Comparison of ENCODE assay signal across 12 cellular contexts in genomic region chr7:116030626-116031276, GRCh38. TPM values are rescaled to one million over a fixed set of nuclear protein-coding genes. Genes with fewer than 3 reads are reported as not detected.
A peak's percentile ranks its signal among the peaks of the same experiment; 100 is the strongest.
DNase-seq lines count a peak whose midpoint lies in the region; ATAC-seq, FAIRE-seq and TF ChIP-seq lines count a peak whose summit lies in the region.
"Had no signal": no experiment of that assay in that cellular context is flagged by ENCODE, and none has a peak within 500 bp of the region (broad histone marks: within the 10 kb centered on the region; RNA-seq: fewer than 3 reads in every experiment).

Gene TFEC (minus strand): TSS chr7:116030763. CDS start chr7:115984441, 46,322 bp downstream.

- no peaks in the 10 kb centered on the region for H3K79me2 ChIP-seq in neural progenitor cell (ENCODE audit: low read depth)

- TF ChIP-seq CTCF in neural progenitor cell (IDR thresholded peaks at IDR 0.05), result no peak

- H3K27ac Mint-ChIP-seq in neural progenitor cell, result no peak within 1 kb of the TSS
- H3K27ac Mint-ChIP-seq in activated naive CD4-positive, alpha-beta T cell treated with anti-CD3 and anti-CD28 coated beads for 36 hours, result no peak within 1 kb of the TSS

- no peak within 1 kb of the TSS for H3K27ac ChIP-seq in neural progenitor cell

- H3K4me1 Mint-ChIP-seq in neural progenitor cell, result no peaks in the 10 kb centered on the region
- H3K4me1 Mint-ChIP-seq in activated naive CD4-positive, alpha-beta T cell treated with anti-CD3 and anti-CD28 coated beads for 36 hours (ENCODE audit: low read depth), result no peaks in the 10 kb centered on the region
- H3K4me1 Mint-ChIP-seq: central memory CD8-positive, alpha-beta T cell had no signal

- no peak within 1 kb of the TSS for H3K4me2 ChIP-seq in neural progenitor cell

- no peaks in the 10 kb centered on the region for H3F3A ChIP-seq in neural progenitor cell (ENCODE audit: low read depth)

- CTCF ChIA-PET in activated naive CD4-positive, alpha-beta T cell treated with anti-CD3 and anti-CD28 coated beads for 36 hours (lab: Charles Lee), result no interaction called here

- H3K27me3 Mint-ChIP-seq in neural progenitor cell (ENCODE audit: insufficient read depth, low read depth), result no peaks in the 10 kb centered on the region
- H3K27me3 Mint-ChIP-seq in activated naive CD4-positive, alpha-beta T cell treated with anti-CD3 and anti-CD28 coated beads for 36 hours (ENCODE audit: low read depth), result peaks cover 9% of the 10 kb centered on the region
- H3K27me3 Mint-ChIP-seq: central memory CD8-positive, alpha-beta T cell had no signal

- no peaks in the 10 kb centered on the region for H3K27me3 ChIP-seq in neural progenitor cell

- no peaks in the 10 kb centered on the region for H3K36me3 ChIP-seq in neural progenitor cell

- no peaks in the 10 kb centered on the region for H3K9me3 ChIP-seq in neural progenitor cell (ENCODE audit: low read depth)

- H4K20me1 ChIP-seq in neural progenitor cell (ENCODE audit: low read depth), result no peaks in the 10 kb centered on the region

- H3K9me3 Mint-ChIP-seq in neural progenitor cell, result no peaks in the 10 kb centered on the region
- no peaks in the 10 kb centered on the region for H3K9me3 Mint-ChIP-seq in activated naive CD4-positive, alpha-beta T cell treated with anti-CD3 and anti-CD28 coated beads for 36 hours

- no peak within 1 kb of the TSS for H3K9ac ChIP-seq in neural progenitor cell

- DNase-seq in ELR (ENCODE audit: low read depth) (peak; percentile 20), NCI-H226 (peak; percentile 1), dermis blood vessel endothelial cell (peak; percentile 62), neural progenitor cell (ENCODE audit: low spot score) (no peak), urothelium cell line (ENCODE audit: low spot score) (no peak)
- no peak for DNase-seq in activated naive CD4-positive, alpha-beta T cell treated with anti-CD3 and anti-CD28 coated beads for 36 hours
- DNase-seq: NCI-H1417, posterior cingulate gyrus had no signal

- intact Hi-C loops in activated naive CD4-positive, alpha-beta T cell treated with anti-CD3 and anti-CD28 coated beads for 36 hours (cut with micrococcal nuclease), result no loop called here

- H3K4me3 Mint-ChIP-seq in neural progenitor cell, result no peak within 1 kb of the TSS
- H3K4me3 Mint-ChIP-seq in activated naive CD4-positive, alpha-beta T cell treated with anti-CD3 and anti-CD28 coated beads for 36 hours, result no peak within 1 kb of the TSS
- H3K4me3 Mint-ChIP-seq: central memory CD8-positive, alpha-beta T cell had no signal

- no peaks in the 10 kb centered on the region for H3K4me1 ChIP-seq in neural progenitor cell

- no peak within 1 kb of the TSS for H3K4me3 ChIP-seq in neural progenitor cell

- no peak for ATAC-seq in GM19463 (IDR thresholded peaks at IDR 0.05; ENCODE audit: unreplicated experiment)
- ATAC-seq in GM21390 (IDR thresholded peaks at IDR 0.05; ENCODE audit: unreplicated experiment), result no peak

- H3K36me3 Mint-ChIP-seq in neural progenitor cell, result no peaks in the 10 kb centered on the region
- no peaks in the 10 kb centered on the region for H3K36me3 Mint-ChIP-seq in activated naive CD4-positive, alpha-beta T cell treated with anti-CD3 and anti-CD28 coated beads for 36 hours (ENCODE audit: low read depth)

- H2AFZ ChIP-seq in neural progenitor cell (replicated peaks), result peak within 1 kb of the TSS; percentile 15

- no peak for FAIRE-seq in urothelium cell line (lab: Jason Lieb, UNC)

RNA-seq across cellular contexts. Expression of gene TFEC, which starts in this region (rescaled TPM):
- 2.0 and 3.1 TPM in 2 replicates for total RNA-seq in dermis blood vessel endothelial cell
- total RNA-seq in neural progenitor cell (ENCODE audit: low replicate concordance), result 0.03 and 0.06 TPM in 2 replicates
- not detected for total RNA-seq in activated naive CD4-positive, alpha-beta T cell treated with anti-CD3 and anti-CD28 coated beads for 36 hours
- total RNA-seq: SK-MEL-5 had no signal

Comparison
In these comparisons a context has a peak if more than half of its experiments do, and no peak if none do; other contexts are left out.
1. DNase-seq: peak in ELR (single experiment), NCI-H226 (single experiment) and dermis blood vessel endothelial cell (single experiment); none in neural progenitor cell (single experiment), activated naive CD4-positive, alpha-beta T cell treated with anti-CD3 and anti-CD28 coated beads for 36 hours (single experiment) and urothelium cell line (single experiment).